ENCODE assay signal across 20 cellular contexts in the genomic region with DNA sequence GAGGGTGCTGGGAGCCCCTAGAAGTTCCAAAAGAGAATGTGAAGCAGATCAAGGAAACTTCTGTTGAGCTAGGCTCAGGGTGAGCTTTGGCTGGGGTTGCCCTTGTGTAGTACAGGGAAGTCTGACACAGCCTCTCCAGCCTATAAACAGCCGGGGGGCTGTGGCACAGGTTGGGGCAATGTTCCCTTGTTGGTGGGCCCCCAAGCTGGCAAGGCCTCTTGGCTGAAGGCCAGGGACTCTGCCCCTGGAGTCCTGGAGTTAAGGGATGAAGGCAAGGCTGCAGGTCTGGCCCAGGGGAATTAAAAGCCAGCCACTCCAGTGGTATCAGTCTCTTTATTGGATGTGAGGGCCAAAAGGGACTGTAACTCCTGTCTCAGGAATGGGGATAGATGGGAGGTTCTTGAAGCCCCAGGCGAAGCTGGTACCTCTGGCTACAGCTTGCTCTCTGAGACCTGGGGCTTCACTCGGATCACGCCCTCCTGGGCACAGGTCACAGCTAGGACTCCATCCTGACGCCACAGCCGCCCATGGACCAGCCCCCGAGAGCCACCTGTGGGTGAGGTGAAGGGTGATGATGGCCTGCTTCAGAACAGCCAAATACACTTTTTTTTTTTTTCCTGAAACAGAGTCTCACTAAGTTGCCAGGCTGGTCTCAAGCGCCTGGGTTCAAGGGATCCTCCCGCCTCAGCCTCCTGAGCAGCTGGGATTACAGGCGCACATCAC. TPM values are rescaled to one million over a fixed set of nuclear protein-coding genes. Genes with fewer than 3 reads are reported as not detected.
DNase-seq lines count a peak whose midpoint lies in the region; ATAC-seq, FAIRE-seq and TF ChIP-seq lines count a peak whose summit lies in the region.
"Had no signal": no experiment of that assay in that cellular context is flagged by ENCODE, and none has a peak within 500 bp of the region (broad histone marks: within the 10 kb centered on the region; RNA-seq: fewer than 3 reads in every experiment).

No MANE protein-coding gene starts in this region.

- no peaks in the 10 kb centered on the region for H3K27me3 ChIP-seq in BLaER1 treated with 17β-estradiol and CSF1 and Interleukin-3, amounts not matched to agents 10 nM and 100 nM
- H3K27me3 ChIP-seq in RWPE2 (ENCODE audit: insufficient read depth, poor library complexity, severe bottlenecking) (no peaks in the 10 kb centered on the region), Karpas-422 (ENCODE audit: low read length) (no peaks in the 10 kb centered on the region)

- no peaks in the 10 kb centered on the region for H3K9me2 ChIP-seq in Karpas-422 (replicated peaks; ENCODE audit: insufficient read depth, low read length)

- H3K4me2 ChIP-seq in BLaER1 treated with 17β-estradiol and CSF1 and Interleukin-3, amounts not matched to agents 10 nM and 100 nM: peak overlapping the region; percentile 36 to 66 (median 53); a peak in 20 of 22 replicates
- H3K4me2 ChIP-seq in Karpas-422 (ENCODE audit: low read depth, low read length, poor library complexity, severe bottlenecking): no peak overlapping the region

- no peak overlapping the region for H3K4me3 Mint-ChIP-seq in stimulated activated effector memory CD8-positive, alpha-beta T cell treated with anti-CD3 and anti-CD28 coated beads, Interleukin-12 subunit alpha, Interleukin-12 subunit beta, amount 100 ng/mL, for 72 hours
- H3K4me3 Mint-ChIP-seq in activated CD4-positive, alpha-beta T cell treated with anti-CD3 and anti-CD28 coated beads, Interleukin-2, amount 10 ng/mL, durations not matched to agents 24 days and 14 days: no peak overlapping the region
- H3K4me3 Mint-ChIP-seq: activated CD8-positive, alpha-beta T cell treated with anti-CD3 and anti-CD28 coated beads for 36 hours; activated naive CD8-positive, alpha-beta T cell; activated T-cell treated with anti-CD3 and anti-CD28 coated beads, Interleukin-2, amount 50 U/mL, for 24 hours; type B pancreatic cell had no signal

- H3K4me1 ChIP-seq in BLaER1 treated with 17β-estradiol and CSF1 and Interleukin-3, amounts not matched to agents 10 nM and 100 nM: peaks cover 13 to 24% (median 17%) of the 10 kb centered on the region in 10 experiments
- H3K4me1 ChIP-seq in RWPE2 (ENCODE audit: insufficient read depth, poor library complexity, severe bottlenecking) (no peaks in the 10 kb centered on the region), kidney (ENCODE audit: control insufficient read depth in 1 of 2, insufficient read depth in 1 of 2, low read depth in 1 of 2, low read length in 2 of 2) (peaks cover 0 to 7% of the 10 kb centered on the region in 2 donors), Karpas-422 (ENCODE audit: low read length) (peaks cover 18% of the 10 kb centered on the region)

- H3K27ac Mint-ChIP-seq in stimulated activated effector memory CD8-positive, alpha-beta T cell treated with anti-CD3 and anti-CD28 coated beads, Interleukin-12 subunit alpha, Interleukin-12 subunit beta, amount 100 ng/mL, for 72 hours: peak overlapping the region; percentile 60
- no peak overlapping the region for H3K27ac Mint-ChIP-seq in activated CD4-positive, alpha-beta T cell treated with anti-CD3 and anti-CD28 coated beads, Interleukin-2, amount 10 ng/mL, durations not matched to agents 24 days and 14 days
- H3K27ac Mint-ChIP-seq: activated CD8-positive, alpha-beta T cell treated with anti-CD3 and anti-CD28 coated beads for 36 hours; activated naive CD8-positive, alpha-beta T cell; activated T-cell treated with anti-CD3 and anti-CD28 coated beads, Interleukin-2, amount 50 U/mL, for 24 hours; type B pancreatic cell had no signal

- H3K36me3 ChIP-seq in BLaER1 treated with 17β-estradiol and CSF1 and Interleukin-3, amounts not matched to agents 10 nM and 100 nM: peaks cover 43 to 66% (median 53%) of the 10 kb centered on the region in 11 experiments
- H3K36me3 ChIP-seq in RWPE2 (ENCODE audit: low read depth) (peaks cover 61% of the 10 kb centered on the region), kidney (ENCODE audit: control insufficient read depth in 1 of 2, insufficient read depth in 2 of 2, low read length in 2 of 2) (peaks cover 16 to 42% of the 10 kb centered on the region in 2 donors), Karpas-422 (ENCODE audit: insufficient read depth, low read length) (peaks cover 5% of the 10 kb centered on the region; the same call in 1 of the 2 replicates)

- no peaks in the 10 kb centered on the region for H3K9me3 Mint-ChIP-seq in stimulated activated effector memory CD8-positive, alpha-beta T cell treated with anti-CD3 and anti-CD28 coated beads, Interleukin-12 subunit alpha, Interleukin-12 subunit beta, amount 100 ng/mL, for 72 hours
- no peaks in the 10 kb centered on the region for H3K9me3 Mint-ChIP-seq in activated CD4-positive, alpha-beta T cell treated with anti-CD3 and anti-CD28 coated beads, Interleukin-2, amount 10 ng/mL, durations not matched to agents 24 days and 14 days
- H3K9me3 Mint-ChIP-seq: activated CD8-positive, alpha-beta T cell treated with anti-CD3 and anti-CD28 coated beads for 36 hours; activated T-cell treated with anti-CD3 and anti-CD28 coated beads, Interleukin-2, amount 50 U/mL, for 24 hours; type B pancreatic cell had no signal

- H3K9me3 ChIP-seq in BLaER1 treated with 17β-estradiol and CSF1 and Interleukin-3, amounts not matched to agents 10 nM and 100 nM (replicated peaks in 1 of 11): no peaks in the 10 kb centered on the region
- H3K9me3 ChIP-seq in RWPE2 (ENCODE audit: severe bottlenecking): no peaks in the 10 kb centered on the region
- H3K9me3 ChIP-seq in kidney (ENCODE audit: control insufficient read depth in 1 of 2, low read length in 2 of 2): no peaks in the 10 kb centered on the region
- no peaks in the 10 kb centered on the region for H3K9me3 ChIP-seq in Karpas-422 (ENCODE audit: low read length)

- H3K4me3 ChIP-seq in BLaER1 treated with 17β-estradiol and CSF1 and Interleukin-3, amounts not matched to agents 10 nM and 100 nM: no peak overlapping the region
- H3K4me3 ChIP-seq in RWPE2 (ENCODE audit: severe bottlenecking): no peak overlapping the region
- H3K4me3 ChIP-seq in kidney (ENCODE audit: low read length in 2 of 2): no peak overlapping the region
- no peak overlapping the region for H3K4me3 ChIP-seq in Karpas-422 (ENCODE audit: low read length)

- FAIRE-seq in kidney (lab: Jason Lieb, UNC): no peak
- FAIRE-seq: H1 had no signal

- no peak for DNase-seq in RWPE2 (ENCODE audit: low spot score)
- DNase-seq in kidney: peak; percentile 64
- no peak for DNase-seq in stimulated activated effector memory CD8-positive, alpha-beta T cell treated with anti-CD3 and anti-CD28 coated beads, Interleukin-12 subunit alpha, Interleukin-12 subunit beta, amount 100 ng/mL, for 72 hours (ENCODE audit: low spot score in 2 of 2)
- no peak for DNase-seq in Karpas-422
- no peak for DNase-seq in NCI-H82 treated with DMSO at 0.1 percent for 48 hours (lab: John Stamatoyannopoulos, UW; ENCODE audit: unreplicated experiment)
- no peak for DNase-seq in activated CD4-positive, alpha-beta T cell treated with anti-CD3 and anti-CD28 coated beads, Interleukin-2, amount 10 ng/mL, durations not matched to agents 24 days and 14 days
- DNase-seq: activated CD8-positive, alpha-beta T cell treated with anti-CD3 and anti-CD28 coated beads for 36 hours; activated T-cell treated with anti-CD3 and anti-CD28 coated beads, Interleukin-2, amount 50 U/mL, for 24 hours; DND-41; NCI-H187 treated with DMSO at 0.1 percent for 48 hours; SHP77 treated with DMSO at 0.1 percent for 48 hours had no signal

- H3K27ac ChIP-seq in BLaER1 treated with 17β-estradiol and CSF1 and Interleukin-3, amounts not matched to agents 10 nM and 100 nM: peak overlapping the region in 8 of 11 experiments; percentile 13 to 64 (median 34); a peak in 8 of 22 replicates
- H3K27ac ChIP-seq in RWPE2 (ENCODE audit: poor library complexity, severe bottlenecking) (no peak overlapping the region), kidney (ENCODE audit: low read depth in 2 of 2, low read length in 2 of 2) (no peak overlapping the region), Karpas-422 (ENCODE audit: low read length) (no peak overlapping the region)
- H3K27ac ChIP-seq: VCaP had no signal

- ATAC-seq in RWPE2 (ENCODE audit: low read depth) (peak; percentile 19; the same call in 2 of the 3 replicates), HG03442 (IDR thresholded peaks at IDR 0.05; ENCODE audit: unreplicated experiment) (no peak)
- ATAC-seq in stimulated activated effector memory CD8-positive, alpha-beta T cell treated with anti-CD3 and anti-CD28 coated beads, Interleukin-12 subunit alpha, Interleukin-12 subunit beta, amount 100 ng/mL, for 72 hours: no peak
- ATAC-seq: activated CD8-positive, alpha-beta T cell treated with anti-CD3 and anti-CD28 coated beads for 36 hours had no signal

- H3K4me1 Mint-ChIP-seq in stimulated activated effector memory CD8-positive, alpha-beta T cell treated with anti-CD3 and anti-CD28 coated beads, Interleukin-12 subunit alpha, Interleukin-12 subunit beta, amount 100 ng/mL, for 72 hours: peaks cover 5% of the 10 kb centered on the region
- peaks cover 3% of the 10 kb centered on the region for H3K4me1 Mint-ChIP-seq in activated CD4-positive, alpha-beta T cell treated with anti-CD3 and anti-CD28 coated beads, Interleukin-2, amount 10 ng/mL, durations not matched to agents 24 days and 14 days

- no peak for TF ChIP-seq CTCF in RWPE2 (IDR thresholded peaks at IDR 0.05; ENCODE audit: poor library complexity, severe bottlenecking)
- no peak for TF ChIP-seq CTCF in kidney (IDR thresholded peaks at IDR 0.05; ENCODE audit: borderline replicate concordance, extremely low read depth, insufficient read depth)

- peaks cover 38% of the 10 kb centered on the region for H3K36me3 Mint-ChIP-seq in stimulated activated effector memory CD8-positive, alpha-beta T cell treated with anti-CD3 and anti-CD28 coated beads, Interleukin-12 subunit alpha, Interleukin-12 subunit beta, amount 100 ng/mL, for 72 hours
- H3K36me3 Mint-ChIP-seq in activated CD4-positive, alpha-beta T cell treated with anti-CD3 and anti-CD28 coated beads, Interleukin-2, amount 10 ng/mL, durations not matched to agents 24 days and 14 days (ENCODE audit: low read depth): peaks cover 24% of the 10 kb centered on the region
- H3K36me3 Mint-ChIP-seq: activated naive CD8-positive, alpha-beta T cell had no signal

- H2AFZ ChIP-seq in Karpas-422 (ENCODE audit: low read length): no peak overlapping the region

- peaks cover 0 to 25% (median 0%) of the 10 kb centered on the region in 11 experiments; a peak in 4 of 22 replicates for H4K20me1 ChIP-seq in BLaER1 treated with 17β-estradiol and CSF1 and Interleukin-3, amounts not matched to agents 10 nM and 100 nM
- H4K20me1 ChIP-seq in Karpas-422 (ENCODE audit: insufficient read depth, low read depth, low read length): no peaks in the 10 kb centered on the region

- no peaks in the 10 kb centered on the region for H3K27me3 Mint-ChIP-seq in activated CD4-positive, alpha-beta T cell treated with anti-CD3 and anti-CD28 coated beads, Interleukin-2, amount 10 ng/mL, durations not matched to agents 24 days and 14 days
- H3K27me3 Mint-ChIP-seq: activated CD8-positive, alpha-beta T cell treated with anti-CD3 and anti-CD28 coated beads for 36 hours; activated naive CD8-positive, alpha-beta T cell; activated T-cell treated with anti-CD3 and anti-CD28 coated beads, Interleukin-2, amount 50 U/mL, for 24 hours; type B pancreatic cell had no signal

- peak overlapping the region in 2 of 11 experiments; percentile 19 to 42; a peak in 1 of 22 replicates for H3K9ac ChIP-seq in BLaER1 treated with 17β-estradiol and CSF1 and Interleukin-3, amounts not matched to agents 10 nM and 100 nM
- H3K9ac ChIP-seq in kidney (ENCODE audit: low read length in 2 of 2) (no peak overlapping the region), Karpas-422 (ENCODE audit: low read length) (no peak overlapping the region)

- H3K79me2 ChIP-seq in Karpas-422 (ENCODE audit: low read length): no peaks in the 10 kb centered on the region

- intact Hi-C loops in kidney (cut with DNase I): no loop called here
- intact Hi-C loops in activated CD4-positive, alpha-beta T cell treated with anti-CD3 and anti-CD28 coated beads, Interleukin-2, amount 10 ng/mL, durations not matched to agents 24 days and 14 days (cut with micrococcal nuclease): no loop called here

RNA-seq across cellular contexts. Expression of gene SNX21, which starts 8.0 kb away (rescaled TPM):
- total RNA-seq in kidney: 23.2 TPM
- 35.6 TPM for polyA plus RNA-seq in kidney (ENCODE audit: insufficient read depth, low read depth, low replicate concordance)
- not detected in 2 replicates for total RNA-seq in Karpas-422 (2014; rRNA removed; shearing (Covaris generic); ENCODE audit: low replicate concordance)
- total RNA-seq in activated CD4-positive, alpha-beta T cell treated with anti-CD3 and anti-CD28 coated beads, Interleukin-2, amount 10 ng/mL, durations not matched to agents 24 days and 14 days: 0.47 and 0.89 TPM in 2 replicates

RNA-seq across cellular contexts. Expression of gene TNNC2, which starts 14.5 kb away (rescaled TPM):
- not detected for total RNA-seq in kidney
- polyA plus RNA-seq in kidney (ENCODE audit: insufficient read depth, low read depth, low replicate concordance): 1.9 TPM
- not detected in 2 replicates for total RNA-seq in Karpas-422 (2014; rRNA removed; shearing (Covaris generic); ENCODE audit: low replicate concordance)
- total RNA-seq in activated CD4-positive, alpha-beta T cell treated with anti-CD3 and anti-CD28 coated beads, Interleukin-2, amount 10 ng/mL, durations not matched to agents 24 days and 14 days: not detected in 2 replicates
- total RNA-seq: activated CD8-positive, alpha-beta T cell treated with anti-CD3 and anti-CD28 coated beads for 36 hours; dermis microvascular lymphatic vessel endothelial cell; M059J; T-helper 1 cell treated with Interleukin-12 subunit alpha and Interleukin-12 subunit beta and Interleukin-4 antibody, amounts not matched to agents 30 ng/mL and 1 ng/mL, for 36 hours had no signal

RNA-seq across cellular contexts. Expression of gene ACOT8, which starts 15.6 kb away (rescaled TPM):
- 22.1 TPM for total RNA-seq in kidney
- polyA plus RNA-seq in kidney (ENCODE audit: insufficient read depth, low read depth, low replicate concordance): 71.0 TPM
- total RNA-seq in Karpas-422 (2014; rRNA removed; shearing (Covaris generic); ENCODE audit: low replicate concordance): 93.7 and 96.4 TPM in 2 replicates
- 27.6 and 28.5 TPM in 2 replicates for total RNA-seq in activated CD4-positive, alpha-beta T cell treated with anti-CD3 and anti-CD28 coated beads, Interleukin-2, amount 10 ng/mL, durations not matched to agents 24 days and 14 days

RNA-seq across cellular contexts. Expression of gene ZSWIM3, which starts 15.8 kb away (rescaled TPM):
- 3.2 TPM for total RNA-seq in kidney
- polyA plus RNA-seq in kidney (ENCODE audit: insufficient read depth, low read depth, low replicate concordance): 2.6 TPM
- total RNA-seq in Karpas-422 (2014; rRNA removed; shearing (Covaris generic); ENCODE audit: low replicate concordance): 8.9 and 9.9 TPM in 2 replicates
- 5.5 and 6.0 TPM in 2 replicates for total RNA-seq in activated CD4-positive, alpha-beta T cell treated with anti-CD3 and anti-CD28 coated beads, Interleukin-2, amount 10 ng/mL, durations not matched to agents 24 days and 14 days

RNA-seq across cellular contexts. Expression of gene UBE2C, which starts 29.1 kb away (rescaled TPM):
- total RNA-seq in kidney: 2.4 TPM
- 2.0 TPM for polyA plus RNA-seq in kidney (ENCODE audit: insufficient read depth, low read depth, low replicate concordance)
- 124 and 141 TPM in 2 replicates for total RNA-seq in Karpas-422 (2014; rRNA removed; shearing (Covaris generic); ENCODE audit: low replicate concordance)
- total RNA-seq in activated CD4-positive, alpha-beta T cell treated with anti-CD3 and anti-CD28 coated beads, Interleukin-2, amount 10 ng/mL, durations not matched to agents 24 days and 14 days: 113 and 115 TPM in 2 replicates

Comparison
In these comparisons a context has a peak if more than half of its experiments do, and no peak if none do; other contexts are left out.
1. H3K27ac ChIP-seq: peak in BLaER1 treated with 17β-estradiol and CSF1 and Interleukin-3, amounts not matched to agents 10 nM and 100 nM (8 of 11); none in RWPE2 (single experiment), kidney (0 of 2) and Karpas-422 (single experiment).
2. RNA of gene SNX21, which starts 8.0 kb away (total RNA-seq): 23.2 TPM in kidney (single experiment); 0.47 to 0.89 TPM in activated CD4-positive, alpha-beta T cell treated with anti-CD3 and anti-CD28 coated beads, Interleukin-2, amount 10 ng/mL, durations not matched to agents 24 days and 14 days and not detected in Karpas-422; every median in the first group is over 10 times any median in the second.